In the genomic region with DNA sequence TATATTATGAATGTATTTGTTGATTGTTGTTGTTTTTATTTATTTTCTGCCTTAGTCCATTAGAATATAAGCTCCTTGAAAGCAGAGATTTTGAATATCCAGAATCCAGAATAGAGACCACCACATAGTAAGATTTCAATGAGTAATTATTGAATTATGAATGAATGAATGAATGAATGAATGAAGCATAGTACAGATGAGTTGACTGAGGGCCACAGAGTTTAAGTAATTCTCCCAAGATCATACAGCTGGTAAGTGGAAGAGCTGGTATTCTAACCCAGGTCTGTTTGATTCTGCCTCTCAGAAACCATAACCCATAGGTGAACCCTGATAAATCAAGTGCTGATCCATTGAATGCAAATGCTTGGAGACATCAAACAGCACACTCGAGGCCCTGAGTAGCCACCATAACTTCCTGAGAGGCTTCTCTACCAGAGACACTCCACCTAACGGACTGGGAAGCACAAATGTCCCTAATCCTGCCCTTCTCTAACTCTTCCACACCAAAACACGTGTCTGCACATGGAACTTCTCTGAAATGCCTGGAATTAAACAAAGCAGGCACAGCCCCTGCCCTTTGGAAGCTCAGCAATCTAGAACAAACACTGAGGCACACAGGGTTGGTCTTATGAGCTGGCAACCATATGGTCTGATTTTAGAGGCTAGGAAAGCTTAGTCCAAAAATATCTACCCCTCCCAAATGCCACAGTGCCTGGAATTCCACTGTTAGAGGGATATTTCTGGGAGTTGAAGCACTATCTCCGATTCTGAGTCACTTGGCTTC, we compare ENCODE assay signal across 1 cellular context.
TF ChIP-seq lines count a peak whose summit lies in the region.

No MANE protein-coding gene starts in this region.

TF ChIP-seq in HepG2, 621 proteins besides CTCF, POLR2A, EP300 and RAD21 (continued from another document and continues in another):
- TF ChIP-seq, protein P1, sequence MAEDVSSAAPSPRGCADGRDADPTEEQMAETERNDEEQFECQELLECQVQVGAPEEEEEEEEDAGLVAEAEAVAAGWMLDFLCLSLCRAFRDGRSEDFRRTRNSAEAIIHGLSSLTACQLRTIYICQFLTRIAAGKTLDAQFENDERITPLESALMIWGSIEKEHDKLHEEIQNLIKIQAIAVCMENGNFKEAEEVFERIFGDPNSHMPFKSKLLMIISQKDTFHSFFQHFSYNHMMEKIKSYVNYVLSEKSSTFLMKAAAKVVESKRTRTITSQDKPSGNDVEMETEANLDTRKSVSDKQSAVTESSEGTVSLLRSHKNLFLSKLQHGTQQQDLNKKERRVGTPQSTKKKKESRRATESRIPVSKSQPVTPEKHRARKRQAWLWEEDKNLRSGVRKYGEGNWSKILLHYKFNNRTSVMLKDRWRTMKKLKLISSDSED (CRISPR knock-in tag; IDR thresholded peaks at IDR 0.05), result no peak
- no peak for TF ChIP-seq ZNF547 (CRISPR knock-in tag; IDR thresholded peaks at IDR 0.05)
- TF ChIP-seq, protein P2, sequence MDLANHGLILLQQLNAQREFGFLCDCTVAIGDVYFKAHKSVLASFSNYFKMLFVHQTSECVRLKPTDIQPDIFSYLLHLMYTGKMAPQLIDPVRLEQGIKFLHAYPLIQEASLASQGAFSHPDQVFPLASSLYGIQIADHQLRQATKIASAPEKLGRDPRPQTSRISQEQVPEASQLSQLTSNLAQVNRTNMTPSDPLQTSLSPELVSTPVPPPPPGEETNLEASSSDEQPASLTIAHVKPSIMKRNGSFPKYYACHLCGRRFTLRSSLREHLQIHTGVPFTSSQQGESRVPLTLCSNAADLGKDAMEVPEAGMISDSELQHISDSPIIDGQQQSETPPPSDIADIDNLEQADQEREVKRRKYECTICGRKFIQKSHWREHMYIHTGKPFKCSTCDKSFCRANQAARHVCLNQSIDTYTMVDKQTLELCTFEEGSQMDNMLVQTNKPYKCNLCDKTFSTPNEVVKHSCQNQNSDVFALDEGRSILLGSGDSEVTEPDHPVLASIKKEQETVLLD (CRISPR knock-in tag; IDR thresholded peaks at IDR 0.05; ENCODE audit: low read depth), result peak; percentile 40; the same call in 1 of the 2 replicates
- TF ChIP-seq ZNF75D (CRISPR knock-in tag; IDR thresholded peaks at IDR 0.05; ENCODE audit: borderline replicate concordance), result no peak
- no peak for TF ChIP-seq ZNF556 (CRISPR knock-in tag; IDR thresholded peaks at IDR 0.05; ENCODE audit: borderline replicate concordance)
- TF ChIP-seq MED8 (CRISPR knock-in tag; IDR thresholded peaks at IDR 0.05; ENCODE audit: insufficient replicate concordance), result no peak
- TF ChIP-seq MTA1 (CRISPR knock-in tag; IDR thresholded peaks at IDR 0.05; ENCODE audit: borderline replicate concordance), result no peak
- TF ChIP-seq ZBTB7B (CRISPR knock-in tag; IDR thresholded peaks at IDR 0.05), result peak; percentile 54; the same call in 1 of the 2 replicates
- TF ChIP-seq NR1H2 (CRISPR knock-in tag; IDR thresholded peaks at IDR 0.05; ENCODE audit: borderline replicate concordance, low read depth), result no peak
- no peak for TF ChIP-seq NCOA5 (CRISPR knock-in tag; IDR thresholded peaks at IDR 0.05)
- TF ChIP-seq ZKSCAN5 (CRISPR knock-in tag; IDR thresholded peaks at IDR 0.05), result no peak
- TF ChIP-seq ZNF615 (CRISPR knock-in tag; IDR thresholded peaks at IDR 0.05; ENCODE audit: borderline replicate concordance), result no peak
- no peak for TF ChIP-seq SYNCRIP (IDR thresholded peaks at IDR 0.05; ENCODE audit: insufficient read depth, low read depth, low read length)
- no peak for TF ChIP-seq KAT7 (CRISPR knock-in tag; IDR thresholded peaks at IDR 0.05; ENCODE audit: borderline replicate concordance)
- TF ChIP-seq, protein P3, sequence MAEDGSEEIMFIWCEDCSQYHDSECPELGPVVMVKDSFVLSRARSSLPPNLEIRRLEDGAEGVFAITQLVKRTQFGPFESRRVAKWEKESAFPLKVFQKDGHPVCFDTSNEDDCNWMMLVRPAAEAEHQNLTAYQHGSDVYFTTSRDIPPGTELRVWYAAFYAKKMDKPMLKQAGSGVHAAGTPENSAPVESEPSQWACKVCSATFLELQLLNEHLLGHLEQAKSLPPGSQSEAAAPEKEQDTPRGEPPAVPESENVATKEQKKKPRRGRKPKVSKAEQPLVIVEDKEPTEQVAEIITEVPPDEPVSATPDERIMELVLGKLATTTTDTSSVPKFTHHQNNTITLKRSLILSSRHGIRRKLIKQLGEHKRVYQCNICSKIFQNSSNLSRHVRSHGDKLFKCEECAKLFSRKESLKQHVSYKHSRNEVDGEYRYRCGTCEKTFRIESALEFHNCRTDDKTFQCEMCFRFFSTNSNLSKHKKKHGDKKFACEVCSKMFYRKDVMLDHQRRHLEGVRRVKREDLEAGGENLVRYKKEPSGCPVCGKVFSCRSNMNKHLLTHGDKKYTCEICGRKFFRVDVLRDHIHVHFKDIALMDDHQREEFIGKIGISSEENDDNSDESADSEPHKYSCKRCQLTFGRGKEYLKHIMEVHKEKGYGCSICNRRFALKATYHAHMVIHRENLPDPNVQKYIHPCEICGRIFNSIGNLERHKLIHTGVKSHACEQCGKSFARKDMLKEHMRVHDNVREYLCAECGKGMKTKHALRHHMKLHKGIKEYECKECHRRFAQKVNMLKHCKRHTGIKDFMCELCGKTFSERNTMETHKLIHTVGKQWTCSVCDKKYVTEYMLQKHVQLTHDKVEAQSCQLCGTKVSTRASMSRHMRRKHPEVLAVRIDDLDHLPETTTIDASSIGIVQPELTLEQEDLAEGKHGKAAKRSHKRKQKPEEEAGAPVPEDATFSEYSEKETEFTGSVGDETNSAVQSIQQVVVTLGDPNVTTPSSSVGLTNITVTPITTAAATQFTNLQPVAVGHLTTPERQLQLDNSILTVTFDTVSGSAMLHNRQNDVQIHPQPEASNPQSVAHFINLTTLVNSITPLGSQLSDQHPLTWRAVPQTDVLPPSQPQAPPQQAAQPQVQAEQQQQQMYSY (CRISPR knock-in tag; IDR thresholded peaks at IDR 0.05), result peak; percentile 55; the same call in 1 of the 2 replicates
- TF ChIP-seq MAFG (CRISPR knock-in tag; IDR thresholded peaks at IDR 0.05), result no peak
- no peak for TF ChIP-seq RBM22 (optimal IDR thresholded peaks at IDR 0.05; ENCODE audit: low read length)
- no peak for TF ChIP-seq TGIF2 (CRISPR knock-in tag; IDR thresholded peaks at IDR 0.05)
- TF ChIP-seq HES4 (CRISPR knock-in tag; IDR thresholded peaks at IDR 0.05; ENCODE audit: borderline replicate concordance), result no peak
- no peak for TF ChIP-seq FOXA1 (IDR thresholded peaks at IDR 0.05)
- peak; percentile 73 for TF ChIP-seq FOXA1 (CRISPR knock-in tag; IDR thresholded peaks at IDR 0.05)
- no peak for TF ChIP-seq ATF1 (CRISPR knock-in tag; IDR thresholded peaks at IDR 0.05)
- no peak for TF ChIP-seq ZNF737 (CRISPR knock-in tag; IDR thresholded peaks at IDR 0.05; ENCODE audit: borderline replicate concordance)
- TF ChIP-seq ZNF776 (CRISPR knock-in tag; IDR thresholded peaks at IDR 0.05), result no peak
- no peak; the same call in 1 of the 2 replicates for TF ChIP-seq KDM3A (CRISPR knock-in tag; IDR thresholded peaks at IDR 0.05; ENCODE audit: low read depth)
- no peak for TF ChIP-seq GATAD1 (CRISPR knock-in tag; IDR thresholded peaks at IDR 0.05)
- TF ChIP-seq, protein P4, sequence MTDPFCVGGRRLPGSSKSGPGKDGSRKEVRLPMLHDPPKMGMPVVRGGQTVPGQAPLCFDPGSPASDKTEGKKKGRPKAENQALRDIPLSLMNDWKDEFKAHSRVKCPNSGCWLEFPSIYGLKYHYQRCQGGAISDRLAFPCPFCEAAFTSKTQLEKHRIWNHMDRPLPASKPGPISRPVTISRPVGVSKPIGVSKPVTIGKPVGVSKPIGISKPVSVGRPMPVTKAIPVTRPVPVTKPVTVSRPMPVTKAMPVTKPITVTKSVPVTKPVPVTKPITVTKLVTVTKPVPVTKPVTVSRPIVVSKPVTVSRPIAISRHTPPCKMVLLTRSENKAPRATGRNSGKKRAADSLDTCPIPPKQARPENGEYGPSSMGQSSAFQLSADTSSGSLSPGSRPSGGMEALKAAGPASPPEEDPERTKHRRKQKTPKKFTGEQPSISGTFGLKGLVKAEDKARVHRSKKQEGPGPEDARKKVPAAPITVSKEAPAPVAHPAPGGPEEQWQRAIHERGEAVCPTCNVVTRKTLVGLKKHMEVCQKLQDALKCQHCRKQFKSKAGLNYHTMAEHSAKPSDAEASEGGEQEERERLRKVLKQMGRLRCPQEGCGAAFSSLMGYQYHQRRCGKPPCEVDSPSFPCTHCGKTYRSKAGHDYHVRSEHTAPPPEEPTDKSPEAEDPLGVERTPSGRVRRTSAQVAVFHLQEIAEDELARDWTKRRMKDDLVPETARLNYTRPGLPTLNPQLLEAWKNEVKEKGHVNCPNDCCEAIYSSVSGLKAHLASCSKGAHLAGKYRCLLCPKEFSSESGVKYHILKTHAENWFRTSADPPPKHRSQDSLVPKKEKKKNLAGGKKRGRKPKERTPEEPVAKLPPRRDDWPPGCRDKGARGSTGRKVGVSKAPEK (CRISPR knock-in tag; IDR thresholded peaks at IDR 0.05; ENCODE audit: borderline replicate concordance), result no peak
- TF ChIP-seq POLR2AphosphoS5 (IDR thresholded peaks at IDR 0.05; ENCODE audit: low read depth, low read length), result no peak
- TF ChIP-seq ZBTB3 (CRISPR knock-in tag; IDR thresholded peaks at IDR 0.05; ENCODE audit: borderline replicate concordance, low read depth), result no peak
- TF ChIP-seq REL (CRISPR knock-in tag; conservative IDR thresholded peaks at IDR 0.05), result 0 out of 2 replicates have a peak, but pooled peaks have one; percentile 31
- TF ChIP-seq RCOR2 (CRISPR knock-in tag; IDR thresholded peaks at IDR 0.05), result peak; percentile 64; the same call in 1 of the 2 replicates
- TF ChIP-seq MATR3 (CRISPR knock-in tag; IDR thresholded peaks at IDR 0.05), result no peak
- no peak for TF ChIP-seq FOSL1 (CRISPR knock-in tag; IDR thresholded peaks at IDR 0.05; ENCODE audit: borderline replicate concordance)
- TF ChIP-seq ZBTB42 (CRISPR knock-in tag; IDR thresholded peaks at IDR 0.05), result no peak
- no peak for TF ChIP-seq ZSCAN12 (CRISPR knock-in tag; IDR thresholded peaks at IDR 0.05)
- no peak for TF ChIP-seq EHMT2 (IDR thresholded peaks at IDR 0.05; ENCODE audit: borderline replicate concordance, low read depth, low read length)
- TF ChIP-seq ZNF839 (CRISPR knock-in tag; IDR thresholded peaks at IDR 0.05; ENCODE audit: borderline replicate concordance), result no peak
- no peak for TF ChIP-seq ZNF235 (CRISPR knock-in tag; IDR thresholded peaks at IDR 0.05; ENCODE audit: borderline replicate concordance)
- no peak for TF ChIP-seq HOXA3 (CRISPR knock-in tag; IDR thresholded peaks at IDR 0.05)
- TF ChIP-seq, protein P5, sequence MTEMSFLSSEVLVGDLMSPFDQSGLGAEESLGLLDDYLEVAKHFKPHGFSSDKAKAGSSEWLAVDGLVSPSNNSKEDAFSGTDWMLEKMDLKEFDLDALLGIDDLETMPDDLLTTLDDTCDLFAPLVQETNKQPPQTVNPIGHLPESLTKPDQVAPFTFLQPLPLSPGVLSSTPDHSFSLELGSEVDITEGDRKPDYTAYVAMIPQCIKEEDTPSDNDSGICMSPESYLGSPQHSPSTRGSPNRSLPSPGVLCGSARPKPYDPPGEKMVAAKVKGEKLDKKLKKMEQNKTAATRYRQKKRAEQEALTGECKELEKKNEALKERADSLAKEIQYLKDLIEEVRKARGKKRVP (CRISPR knock-in tag; IDR thresholded peaks at IDR 0.05), result no peak
- no peak for TF ChIP-seq FOXM1 (CRISPR knock-in tag; IDR thresholded peaks at IDR 0.05)
- TF ChIP-seq IRX3 (CRISPR knock-in tag; IDR thresholded peaks at IDR 0.05; ENCODE audit: borderline replicate concordance, low read depth), result no peak
- TF ChIP-seq SMYD3 (CRISPR knock-in tag; IDR thresholded peaks at IDR 0.05), result no peak
- TF ChIP-seq, protein P6, sequence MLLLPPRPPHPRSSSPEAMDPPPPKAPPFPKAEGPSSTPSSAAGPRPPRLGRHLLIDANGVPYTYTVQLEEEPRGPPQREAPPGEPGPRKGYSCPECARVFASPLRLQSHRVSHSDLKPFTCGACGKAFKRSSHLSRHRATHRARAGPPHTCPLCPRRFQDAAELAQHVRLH (CRISPR knock-in tag; IDR thresholded peaks at IDR 0.05; ENCODE audit: borderline replicate concordance, low read depth), result peak; percentile 86; the same call in 1 of the 2 replicates
- TF ChIP-seq, protein P7, sequence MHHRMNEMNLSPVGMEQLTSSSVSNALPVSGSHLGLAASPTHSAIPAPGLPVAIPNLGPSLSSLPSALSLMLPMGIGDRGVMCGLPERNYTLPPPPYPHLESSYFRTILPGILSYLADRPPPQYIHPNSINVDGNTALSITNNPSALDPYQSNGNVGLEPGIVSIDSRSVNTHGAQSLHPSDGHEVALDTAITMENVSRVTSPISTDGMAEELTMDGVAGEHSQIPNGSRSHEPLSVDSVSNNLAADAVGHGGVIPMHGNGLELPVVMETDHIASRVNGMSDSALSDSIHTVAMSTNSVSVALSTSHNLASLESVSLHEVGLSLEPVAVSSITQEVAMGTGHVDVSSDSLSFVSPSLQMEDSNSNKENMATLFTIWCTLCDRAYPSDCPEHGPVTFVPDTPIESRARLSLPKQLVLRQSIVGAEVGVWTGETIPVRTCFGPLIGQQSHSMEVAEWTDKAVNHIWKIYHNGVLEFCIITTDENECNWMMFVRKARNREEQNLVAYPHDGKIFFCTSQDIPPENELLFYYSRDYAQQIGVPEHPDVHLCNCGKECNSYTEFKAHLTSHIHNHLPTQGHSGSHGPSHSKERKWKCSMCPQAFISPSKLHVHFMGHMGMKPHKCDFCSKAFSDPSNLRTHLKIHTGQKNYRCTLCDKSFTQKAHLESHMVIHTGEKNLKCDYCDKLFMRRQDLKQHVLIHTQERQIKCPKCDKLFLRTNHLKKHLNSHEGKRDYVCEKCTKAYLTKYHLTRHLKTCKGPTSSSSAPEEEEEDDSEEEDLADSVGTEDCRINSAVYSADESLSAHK (CRISPR knock-in tag; IDR thresholded peaks at IDR 0.05; ENCODE audit: borderline replicate concordance), result no peak
- no peak for TF ChIP-seq IKZF1 (IDR thresholded peaks at IDR 0.05)
- no peak for TF ChIP-seq ZNF431 (CRISPR knock-in tag; IDR thresholded peaks at IDR 0.05; ENCODE audit: borderline replicate concordance, low read depth)
- TF ChIP-seq, protein P8, sequence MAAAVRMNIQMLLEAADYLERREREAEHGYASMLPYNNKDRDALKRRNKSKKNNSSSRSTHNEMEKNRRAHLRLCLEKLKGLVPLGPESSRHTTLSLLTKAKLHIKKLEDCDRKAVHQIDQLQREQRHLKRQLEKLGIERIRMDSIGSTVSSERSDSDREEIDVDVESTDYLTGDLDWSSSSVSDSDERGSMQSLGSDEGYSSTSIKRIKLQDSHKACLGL (CRISPR knock-in tag; IDR thresholded peaks at IDR 0.05), result no peak
- TF ChIP-seq, protein P9, sequence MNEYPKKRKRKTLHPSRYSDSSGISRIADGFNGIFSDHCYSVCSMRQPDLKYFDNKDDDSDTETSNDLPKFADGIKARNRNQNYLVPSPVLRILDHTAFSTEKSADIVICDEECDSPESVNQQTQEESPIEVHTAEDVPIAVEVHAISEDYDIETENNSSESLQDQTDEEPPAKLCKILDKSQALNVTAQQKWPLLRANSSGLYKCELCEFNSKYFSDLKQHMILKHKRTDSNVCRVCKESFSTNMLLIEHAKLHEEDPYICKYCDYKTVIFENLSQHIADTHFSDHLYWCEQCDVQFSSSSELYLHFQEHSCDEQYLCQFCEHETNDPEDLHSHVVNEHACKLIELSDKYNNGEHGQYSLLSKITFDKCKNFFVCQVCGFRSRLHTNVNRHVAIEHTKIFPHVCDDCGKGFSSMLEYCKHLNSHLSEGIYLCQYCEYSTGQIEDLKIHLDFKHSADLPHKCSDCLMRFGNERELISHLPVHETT (CRISPR knock-in tag; conservative IDR thresholded peaks at IDR 0.05), result no peak
- no peak for TF ChIP-seq TSC22D2 (CRISPR knock-in tag; IDR thresholded peaks at IDR 0.05; ENCODE audit: borderline replicate concordance)
- no peak for TF ChIP-seq MZF1 (CRISPR knock-in tag; IDR thresholded peaks at IDR 0.05; ENCODE audit: borderline replicate concordance)
